ENCODE assay signal across 8 cellular contexts in the genomic region with DNA sequence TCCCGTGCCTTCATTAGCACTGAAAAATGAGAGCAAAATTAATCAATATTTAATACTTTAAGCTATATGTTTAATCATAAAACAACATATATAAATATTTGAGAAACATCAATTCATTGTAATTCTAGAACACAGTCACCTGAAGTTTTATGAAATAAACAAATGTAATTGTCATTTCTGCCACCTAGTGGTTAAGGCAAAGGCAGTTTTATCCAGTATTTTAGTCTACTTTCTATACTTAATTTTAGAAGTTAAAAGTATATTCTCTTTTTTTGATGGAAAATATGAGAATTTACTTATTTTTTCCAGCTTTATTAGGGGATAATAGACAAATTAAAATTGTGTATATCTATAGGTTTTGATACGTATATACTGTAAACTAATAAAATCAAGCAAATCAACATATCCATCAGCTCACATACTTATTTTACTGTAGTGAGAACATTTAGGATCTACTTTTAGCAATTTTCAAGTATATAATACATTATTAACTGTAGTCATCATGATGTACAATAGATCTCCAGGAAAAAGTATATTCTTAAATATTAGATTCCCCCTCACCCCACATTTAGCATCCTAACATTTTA. TPM values are rescaled to one million over a fixed set of nuclear protein-coding genes. Genes with fewer than 3 reads are reported as not detected.
DNase-seq lines count a peak whose midpoint lies in the region; ATAC-seq and TF ChIP-seq lines count a peak whose summit lies in the region.

No MANE protein-coding gene starts in this region.

- H3K36me3 ChIP-seq in cardiac muscle cell (peaks cover 26% of the 10 kb centered on the region), tibial artery (peaks cover 15 to 63% (median 48%) of the 10 kb centered on the region in 3 donors)

- ATAC-seq in Right ventricle myocardium superior (ENCODE audit: poor library complexity): no peak
- no peak for ATAC-seq in activated T-helper 17 cell treated with anti-CD3 and anti-CD28 coated beads, Interleukin-2, amount 50 U/mL, for 72 hours (replicated peaks)

- no peaks in the 10 kb centered on the region for H3K27me3 Mint-ChIP-seq in activated T-helper 17 cell treated with anti-CD3 and anti-CD28 coated beads, Interleukin-2, amount 50 U/mL, for 72 hours

- DNase-seq in cardiac muscle cell (ENCODE audit: low read depth in 1 of 2, low spot score in 1 of 2) (peak; percentile 19 to 28), Right ventricle myocardium superior (no peak), NOMO-1 treated with dmso at 0.1 percent for 144 hours (lab: John Stamatoyannopoulos, UW; ENCODE audit: unreplicated experiment) (peak; percentile 2), fibroblast of the conjunctiva (ENCODE audit: low read depth) (peak; percentile 14), tibial artery (no peak), T-helper 9 cell (no peak), NCI-H446 treated with DMSO at 0.1 percent for 48 hours (lab: John Stamatoyannopoulos, UW) (no peak)

- H3K4me1 ChIP-seq in cardiac muscle cell (ENCODE audit: low read depth) (no peaks in the 10 kb centered on the region), tibial artery (no peaks in the 10 kb centered on the region)

- H3K27ac Mint-ChIP-seq in activated T-helper 17 cell treated with anti-CD3 and anti-CD28 coated beads, Interleukin-2, amount 50 U/mL, for 72 hours: no peak overlapping the region

- H3K27ac ChIP-seq in cardiac muscle cell (no peak overlapping the region), tibial artery (no peak overlapping the region)

- intact Hi-C loops in Right ventricle myocardium superior (cut with DNase I) (no loop called here), tibial artery (cut with DNase I; ENCODE audit: low total_unique reads) (no loop called here)

- H3K27me3 ChIP-seq in cardiac muscle cell (no peaks in the 10 kb centered on the region), tibial artery (no peaks in the 10 kb centered on the region)

- H3K4me3 ChIP-seq in cardiac muscle cell (no peak overlapping the region), tibial artery (no peak overlapping the region)

- TF ChIP-seq CTCF in cardiac muscle cell (IDR thresholded peaks at IDR 0.05; ENCODE audit: low read depth, low read length) (peak; percentile 64), tibial artery (IDR thresholded peaks at IDR 0.05) (peak; percentile 41 to 52)

- no peaks in the 10 kb centered on the region for H3K9me3 Mint-ChIP-seq in activated T-helper 17 cell treated with anti-CD3 and anti-CD28 coated beads, Interleukin-2, amount 50 U/mL, for 72 hours

- no peaks in the 10 kb centered on the region for H3K4me1 Mint-ChIP-seq in activated T-helper 17 cell treated with anti-CD3 and anti-CD28 coated beads, Interleukin-2, amount 50 U/mL, for 72 hours

- H3K4me3 Mint-ChIP-seq in activated T-helper 17 cell treated with anti-CD3 and anti-CD28 coated beads, Interleukin-2, amount 50 U/mL, for 72 hours: no peak overlapping the region

- peaks cover 65% of the 10 kb centered on the region for H3K36me3 Mint-ChIP-seq in activated T-helper 17 cell treated with anti-CD3 and anti-CD28 coated beads, Interleukin-2, amount 50 U/mL, for 72 hours (ENCODE audit: low read depth)

- no peaks in the 10 kb centered on the region for H3K9me3 ChIP-seq in cardiac muscle cell (ENCODE audit: low read depth)
- H3K9me3 ChIP-seq in tibial artery: no peaks in the 10 kb centered on the region

RNA-seq across cellular contexts. Expression of gene PCGF6, which starts 16.9 kb away (rescaled TPM):
- total RNA-seq in cardiac muscle cell (11.5 and 21.4 TPM in 2 replicates), Right ventricle myocardium superior (5.4 TPM)
- polyA plus RNA-seq in cardiac muscle cell: 14.7 and 20.6 TPM in 2 replicates
- 10 to 100 TPM; 11.3 to 14.2 TPM for total RNA-seq in activated T-helper 17 cell treated with anti-CD3 and anti-CD28 coated beads, Interleukin-2, amount 50 U/mL, for 72 hours

RNA-seq across cellular contexts. Expression of gene TAF5, which starts 33.7 kb away (rescaled TPM):
- total RNA-seq in cardiac muscle cell: 4.7 and 7.1 TPM in 2 replicates
- polyA plus RNA-seq in cardiac muscle cell: 4.6 TPM in 2 replicates
- 2.7 TPM for total RNA-seq in Right ventricle myocardium superior
- total RNA-seq in activated T-helper 17 cell treated with anti-CD3 and anti-CD28 coated beads, Interleukin-2, amount 50 U/mL, for 72 hours: 10 to 100 TPM in 1 of 2 donors, 1 to 10 TPM in 1; 8.7 to 13.4 TPM

RNA-seq across cellular contexts. Expression of gene INA, which starts 57.1 kb away (rescaled TPM):
- total RNA-seq in cardiac muscle cell (1.1 and 1.3 TPM in 2 replicates), Right ventricle myocardium superior (not detected)
- polyA plus RNA-seq in cardiac muscle cell: 0.42 and 1.8 TPM in 2 replicates
- under 1 TPM; 0.13 to 0.65 TPM for total RNA-seq in activated T-helper 17 cell treated with anti-CD3 and anti-CD28 coated beads, Interleukin-2, amount 50 U/mL, for 72 hours

Comparison
In these comparisons a context has a peak if more than half of its experiments do, and no peak if none do; other contexts are left out.
1. DNase-seq: peak in cardiac muscle cell (2 of 2), NOMO-1 treated with dmso at 0.1 percent for 144 hours (single experiment) and fibroblast of the conjunctiva (single experiment); none in Right ventricle myocardium superior (single experiment), tibial artery (0 of 2), T-helper 9 cell (single experiment) and NCI-H446 treated with DMSO at 0.1 percent for 48 hours (single experiment).